8 cellular contexts compared by ENCODE assay signal in the genomic region with DNA sequence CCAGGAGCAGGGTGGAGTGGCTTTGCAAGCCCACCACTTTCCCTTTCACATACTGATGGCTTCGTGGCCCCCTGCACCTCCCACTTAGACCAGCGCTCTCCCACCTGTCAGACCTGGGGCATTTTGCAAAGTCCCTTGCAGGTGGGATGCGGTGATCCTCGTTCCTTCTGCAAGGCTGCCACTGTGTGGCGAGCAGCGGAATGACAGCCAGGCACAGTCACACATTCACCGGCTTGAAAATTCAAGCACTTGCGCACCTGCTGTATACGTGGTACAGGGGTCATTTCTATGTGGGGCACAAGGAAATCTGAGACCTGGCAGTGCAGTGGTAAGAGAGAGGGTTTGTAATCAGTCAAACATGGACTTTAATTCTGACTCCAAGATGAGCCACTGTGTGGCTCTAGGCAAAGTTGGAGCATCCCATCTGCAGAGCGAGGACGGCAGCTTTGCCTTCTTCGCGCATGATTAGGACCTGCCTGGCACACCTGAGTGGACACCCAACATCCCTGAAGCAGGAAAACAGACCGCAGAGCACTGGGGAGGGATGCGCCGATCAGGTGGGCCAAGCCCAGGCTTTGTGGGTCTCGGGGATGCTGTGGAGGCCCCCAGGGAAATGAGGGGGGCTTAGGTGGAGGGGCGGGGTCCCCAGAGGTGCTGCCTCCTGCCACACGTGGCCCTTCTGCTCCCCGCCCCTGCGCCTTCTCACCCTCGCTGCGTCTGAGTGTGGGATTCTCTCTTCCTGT. TPM values are rescaled to one million over a fixed set of nuclear protein-coding genes. Genes with fewer than 3 reads are reported as not detected.
DNase-seq lines count a peak whose midpoint lies in the region; ATAC-seq lines count a peak whose summit lies in the region.

No MANE protein-coding gene starts in this region.

- no peak overlapping the region for H3K27ac Mint-ChIP-seq in activated CD4-positive, alpha-beta T cell treated with anti-CD3 and anti-CD28 coated beads for 36 hours
- peak overlapping the region; percentile 2 for H3K27ac Mint-ChIP-seq in dendritic cell treated with granulocyte-macrophage colony-stimulating factor and Interleukin-4, amounts not matched to agents 40 ng/mL and 50 ng/mL, for 4 days

- no peak overlapping the region for H2BK5ac ChIP-seq in mesenchymal stem cell (ENCODE audit: low read depth, low read length, poor library complexity, severe bottlenecking)

- no peak overlapping the region for H2AK5ac ChIP-seq in mesenchymal stem cell (ENCODE audit: low read length, severe bottlenecking)

- DNase-seq in activated CD4-positive, CD25-positive, alpha-beta regulatory T cell treated with anti-CD3 and anti-CD28 coated beads, Interleukin-2, amount 50 U/mL, for 16 hours (ENCODE audit: low read depth, low spot score): peak; percentile 10
- DNase-seq in NCI-H1694 (lab: John Stamatoyannopoulos, UW): peak; percentile 31
- peak; percentile 74 for DNase-seq in activated CD4-positive, alpha-beta T cell treated with anti-CD3 and anti-CD28 coated beads for 36 hours
- peak; percentile 33 for DNase-seq in mesenchymal stem cell
- DNase-seq in stimulated activated CD8-positive, alpha-beta memory T cell treated with anti-CD3 and anti-CD28 coated beads, Interleukin-7, amount 100 ng/mL, for 48 hours (ENCODE audit: extremely low read depth in 1 of 2, low read depth in 1 of 2): peak; percentile 17 to 23

- no peak overlapping the region for H4K8ac ChIP-seq in mesenchymal stem cell (ENCODE audit: low read length)

- no peak overlapping the region for H3K4ac ChIP-seq in mesenchymal stem cell (ENCODE audit: low read depth in 1 of 2, low read length in 2 of 2)

- H3K9me3 Mint-ChIP-seq in activated CD4-positive, alpha-beta T cell treated with anti-CD3 and anti-CD28 coated beads for 36 hours (ENCODE audit: low read depth): peaks cover 2% of the 10 kb centered on the region
- H3K9me3 Mint-ChIP-seq in dendritic cell treated with granulocyte-macrophage colony-stimulating factor and Interleukin-4, amounts not matched to agents 40 ng/mL and 50 ng/mL, for 4 days: no peaks in the 10 kb centered on the region

- no peak for ATAC-seq in activated CD4-positive, CD25-positive, alpha-beta regulatory T cell treated with anti-CD3 and anti-CD28 coated beads, Interleukin-2, amount 50 U/mL, for 24 hours
- peak; percentile 81 for ATAC-seq in activated CD4-positive, alpha-beta T cell treated with anti-CD3 and anti-CD28 coated beads for 36 hours
- no peak for ATAC-seq in HG02642 (IDR thresholded peaks at IDR 0.05; ENCODE audit: poor library complexity, unreplicated experiment)

- peaks cover 16% of the 10 kb centered on the region for H3K9me3 ChIP-seq in mesenchymal stem cell (ENCODE audit: control insufficient read depth, low read length)

- H3K4me1 ChIP-seq in mesenchymal stem cell (ENCODE audit: control insufficient read depth, insufficient read depth, low read depth, low read length): no peaks in the 10 kb centered on the region

- H3K14ac ChIP-seq in mesenchymal stem cell (ENCODE audit: low read length in 2 of 2): no peak overlapping the region

- H2BK12ac ChIP-seq in mesenchymal stem cell (ENCODE audit: low read length in 2 of 2): no peak overlapping the region

- CTCF ChIA-PET in activated CD4-positive, alpha-beta T cell treated with anti-CD3 and anti-CD28 coated beads for 36 hours (lab: Charles Lee): interaction anchor here (0.7 to 1.5 kb wide), 2 partner anchors 13 to 1006 kb away, joined by 3 read pairs; no protein-coding TSS in a partner anchor

- H3K4me3 Mint-ChIP-seq in activated CD4-positive, alpha-beta T cell treated with anti-CD3 and anti-CD28 coated beads for 36 hours: no peak overlapping the region
- H3K4me3 Mint-ChIP-seq in dendritic cell treated with granulocyte-macrophage colony-stimulating factor and Interleukin-4, amounts not matched to agents 40 ng/mL and 50 ng/mL, for 4 days: no peak overlapping the region

- WGBS in mesenchymal stem cell: 37% methylated on average over 23 of the region's 23 CpGs

- H3K23ac ChIP-seq in mesenchymal stem cell (ENCODE audit: low read length in 2 of 2): no peak overlapping the region

- no peaks in the 10 kb centered on the region for H3K36me3 Mint-ChIP-seq in activated CD4-positive, alpha-beta T cell treated with anti-CD3 and anti-CD28 coated beads for 36 hours (ENCODE audit: low read depth)
- no peaks in the 10 kb centered on the region for H3K36me3 Mint-ChIP-seq in dendritic cell treated with granulocyte-macrophage colony-stimulating factor and Interleukin-4, amounts not matched to agents 40 ng/mL and 50 ng/mL, for 4 days (ENCODE audit: low read depth)

- H3K36me3 ChIP-seq in mesenchymal stem cell (ENCODE audit: control insufficient read depth in 1 of 2, insufficient read depth in 2 of 2, low read depth in 1 of 2, low read length in 2 of 2): no peaks in the 10 kb centered on the region

- H3K4me1 Mint-ChIP-seq in activated CD4-positive, alpha-beta T cell treated with anti-CD3 and anti-CD28 coated beads for 36 hours: peaks cover 9% of the 10 kb centered on the region
- peaks cover 13% of the 10 kb centered on the region for H3K4me1 Mint-ChIP-seq in dendritic cell treated with granulocyte-macrophage colony-stimulating factor and Interleukin-4, amounts not matched to agents 40 ng/mL and 50 ng/mL, for 4 days (ENCODE audit: low read depth)

- no peak overlapping the region for H4K91ac ChIP-seq in mesenchymal stem cell (ENCODE audit: low read length)

- intact Hi-C loops in activated CD4-positive, alpha-beta T cell treated with anti-CD3 and anti-CD28 coated beads for 36 hours (cut with DNase I, micrococcal nuclease): loop anchor here (1.0 to 5.0 kb wide), 4 partner anchors 38 to 178 kb away; no protein-coding TSS in a partner anchor
- intact Hi-C loops in dendritic cell treated with granulocyte-macrophage colony-stimulating factor and Interleukin-4, amounts not matched to agents 40 ng/mL and 50 ng/mL, for 4 days (cut with micrococcal nuclease): loop anchor here (1.0 kb wide), 1 partner anchor 38 kb away; no protein-coding TSS in a partner anchor

- no peak overlapping the region for H3K4me3 ChIP-seq in mesenchymal stem cell (ENCODE audit: insufficient read depth in 1 of 2, low read depth in 1 of 2, low read length in 2 of 2)

- H3K4me2 ChIP-seq in mesenchymal stem cell (ENCODE audit: low read length, poor library complexity, severe bottlenecking): no peak overlapping the region

- H3K27me3 Mint-ChIP-seq in activated CD4-positive, alpha-beta T cell treated with anti-CD3 and anti-CD28 coated beads for 36 hours: peaks cover 26% of the 10 kb centered on the region
- peaks cover 34% of the 10 kb centered on the region for H3K27me3 Mint-ChIP-seq in dendritic cell treated with granulocyte-macrophage colony-stimulating factor and Interleukin-4, amounts not matched to agents 40 ng/mL and 50 ng/mL, for 4 days

- no peak overlapping the region for H3K27ac ChIP-seq in mesenchymal stem cell (ENCODE audit: low read length, poor library complexity, severe bottlenecking)

- H3K79me1 ChIP-seq in mesenchymal stem cell (replicated peaks; ENCODE audit: low read length, poor library complexity, severe bottlenecking): no peaks in the 10 kb centered on the region

- no peak overlapping the region for H2BK15ac ChIP-seq in mesenchymal stem cell (ENCODE audit: low read depth, poor library complexity, severe bottlenecking)

- no peak overlapping the region for H3K18ac ChIP-seq in mesenchymal stem cell (ENCODE audit: low read depth in 1 of 2, low read length in 2 of 2)

- H2AFZ ChIP-seq in mesenchymal stem cell (ENCODE audit: low read depth, low read length): no peak overlapping the region

- no peak overlapping the region for H2BK120ac ChIP-seq in mesenchymal stem cell (ENCODE audit: low read depth, low read length)

- no peak overlapping the region for H3K9ac ChIP-seq in mesenchymal stem cell (ENCODE audit: low read length)

- H3K27me3 ChIP-seq in mesenchymal stem cell (ENCODE audit: control insufficient read depth in 1 of 2, insufficient read depth in 1 of 2, low read length in 2 of 2): peaks cover 26 to 45% of the 10 kb centered on the region in 2 experiments

- POLR2A ChIA-PET in activated CD4-positive, alpha-beta T cell treated with anti-CD3 and anti-CD28 coated beads for 36 hours (lab: Charles Lee): no interaction called here

RNA-seq across cellular contexts. Expression of a gene that starts 53.0 kb away (rescaled TPM):
- total RNA-seq in activated CD4-positive, alpha-beta T cell treated with anti-CD3 and anti-CD28 coated beads for 36 hours: under 1 TPM in 1 of 2 experiments, not detected in 1; 0.11 TPM
- polyA plus RNA-seq in mesenchymal stem cell (2013, experiment 1 of 2): 48.1 TPM
- 46.7 TPM for polyA plus RNA-seq in mesenchymal stem cell (2013, experiment 2 of 2)

Comparison
In these comparisons a context has a peak if more than half of its experiments do, and no peak if none do; other contexts are left out.
1. DNase-seq: peak in every context shown above with its lines; median percentile 74 in activated CD4-positive, alpha-beta T cell treated with anti-CD3 and anti-CD28 coated beads for 36 hours; 33 in mesenchymal stem cell; 31 in NCI-H1694; 20 in stimulated activated CD8-positive, alpha-beta memory T cell treated with anti-CD3 and anti-CD28 coated beads, Interleukin-7, amount 100 ng/mL, for 48 hours; 10 in activated CD4-positive, CD25-positive, alpha-beta regulatory T cell treated with anti-CD3 and anti-CD28 coated beads, Interleukin-2, amount 50 U/mL, for 16 hours.